In genomic region chr20:44488551-44488950, GRCh38 we compare ENCODE assay signal across 26 cellular contexts. TPM values are rescaled to one million over a fixed set of nuclear protein-coding genes. Genes with fewer than 3 reads are reported as not detected.
DNase-seq lines count a peak whose midpoint lies in the region; ATAC-seq and TF ChIP-seq lines count a peak whose summit lies in the region.
"Had no signal": no experiment of that assay in that cellular context is flagged by ENCODE, and none has a peak within 500 bp of the region (broad histone marks: within the 10 kb centered on the region; RNA-seq: fewer than 3 reads in every experiment).

No MANE protein-coding gene starts in this region.

- no peak for TF ChIP-seq CTCF in Calu3 (IDR thresholded peaks at IDR 0.05; ENCODE audit: unreplicated experiment)
- no peak for TF ChIP-seq CTCF in osteocyte (IDR thresholded peaks at IDR 0.05)
- TF ChIP-seq CTCF in GM13977 (IDR thresholded peaks at IDR 0.05; ENCODE audit: extremely low read depth, insufficient read depth, missing control alignments): no peak
- no peak for TF ChIP-seq CTCF in omental fat pad (IDR thresholded peaks at IDR 0.05)

- in situ Hi-C loops in GM13977 (cut with MboI; ENCODE audit: low pct_unique_long_range_greater_than_20kb, low sequenced_read_pairs, unreplicated experiment): no loop called here

- H3K4me1 Mint-ChIP-seq in T-helper 1 cell treated with Interleukin-12 subunit alpha and Interleukin-12 subunit beta and Interleukin-4 antibody, amounts not matched to agents 30 μg/mL and 1 μg/mL, for 36 hours (ENCODE audit: low read depth): peaks cover 15% of the 10 kb centered on the region
- H3K4me1 Mint-ChIP-seq in Calu3 (ENCODE audit: low read depth, unreplicated experiment) (no peaks in the 10 kb centered on the region), osteocyte (ENCODE audit: unreplicated experiment) (peaks cover 19% of the 10 kb centered on the region)
- peaks cover 25% of the 10 kb centered on the region for H3K4me1 Mint-ChIP-seq in activated naive CD8-positive, alpha-beta T cell treated with anti-CD3 and anti-CD28 coated beads, Interleukin-2, amount 50 U/mL, for 24 hours

- CTCF ChIA-PET in Calu3 (lab: Charles Lee): no interaction called here

- peak overlapping the region; percentile 28 for H3K27ac Mint-ChIP-seq in T-helper 1 cell treated with Interleukin-12 subunit alpha and Interleukin-12 subunit beta and Interleukin-4 antibody, amounts not matched to agents 30 μg/mL and 1 μg/mL, for 36 hours
- peak overlapping the region; percentile 6 for H3K27ac Mint-ChIP-seq in Calu3 (ENCODE audit: unreplicated experiment)
- peak overlapping the region; percentile 16 for H3K27ac Mint-ChIP-seq in activated naive CD8-positive, alpha-beta T cell treated with anti-CD3 and anti-CD28 coated beads, Interleukin-2, amount 50 U/mL, for 24 hours
- H3K27ac Mint-ChIP-seq in osteocyte (ENCODE audit: unreplicated experiment): peak overlapping the region; percentile 20
- H3K27ac Mint-ChIP-seq: activated CD8-positive, alpha-beta memory T cell treated with anti-CD3 and anti-CD28 coated beads, Interleukin-2, amount 10 ng/mL, durations not matched to agents 7 days and 5 days had no signal

- no peak overlapping the region for H3K4me3 Mint-ChIP-seq in T-helper 1 cell treated with Interleukin-12 subunit alpha and Interleukin-12 subunit beta and Interleukin-4 antibody, amounts not matched to agents 30 μg/mL and 1 μg/mL, for 36 hours
- H3K4me3 Mint-ChIP-seq in Calu3 (ENCODE audit: low read depth, unreplicated experiment) (no peak overlapping the region), osteocyte (ENCODE audit: unreplicated experiment) (no peak overlapping the region)
- H3K4me3 Mint-ChIP-seq in activated naive CD8-positive, alpha-beta T cell treated with anti-CD3 and anti-CD28 coated beads, Interleukin-2, amount 50 U/mL, for 24 hours: no peak overlapping the region
- H3K4me3 Mint-ChIP-seq: activated CD8-positive, alpha-beta memory T cell treated with anti-CD3 and anti-CD28 coated beads, Interleukin-2, amount 10 ng/mL, durations not matched to agents 7 days and 5 days; natural killer cell; stimulated activated naive CD8-positive, alpha-beta T cell treated with anti-CD3 and anti-CD28 coated beads, Interleukin-15, amount 100 ng/mL, for 72 hours had no signal

- H3K9me3 Mint-ChIP-seq in T-helper 1 cell treated with Interleukin-12 subunit alpha and Interleukin-12 subunit beta and Interleukin-4 antibody, amounts not matched to agents 30 μg/mL and 1 μg/mL, for 36 hours: no peaks in the 10 kb centered on the region
- H3K9me3 Mint-ChIP-seq in Calu3 (ENCODE audit: low read depth, unreplicated experiment) (no peaks in the 10 kb centered on the region), osteocyte (ENCODE audit: unreplicated experiment) (no peaks in the 10 kb centered on the region)
- no peaks in the 10 kb centered on the region for H3K9me3 Mint-ChIP-seq in activated naive CD8-positive, alpha-beta T cell treated with anti-CD3 and anti-CD28 coated beads, Interleukin-2, amount 50 U/mL, for 24 hours
- H3K9me3 Mint-ChIP-seq: natural killer cell; stimulated activated naive CD8-positive, alpha-beta T cell treated with anti-CD3 and anti-CD28 coated beads, Interleukin-15, amount 100 ng/mL, for 72 hours had no signal

- intact Hi-C loops in Calu3 (cut with micrococcal nuclease; ENCODE audit: unreplicated experiment): no loop called here

- H3K27me3 Mint-ChIP-seq in T-helper 1 cell treated with Interleukin-12 subunit alpha and Interleukin-12 subunit beta and Interleukin-4 antibody, amounts not matched to agents 30 μg/mL and 1 μg/mL, for 36 hours (ENCODE audit: low read depth): no peaks in the 10 kb centered on the region
- H3K27me3 Mint-ChIP-seq in Calu3 (ENCODE audit: unreplicated experiment) (no peaks in the 10 kb centered on the region), osteocyte (ENCODE audit: unreplicated experiment) (no peaks in the 10 kb centered on the region)
- no peaks in the 10 kb centered on the region for H3K27me3 Mint-ChIP-seq in activated naive CD8-positive, alpha-beta T cell treated with anti-CD3 and anti-CD28 coated beads, Interleukin-2, amount 50 U/mL, for 24 hours
- H3K27me3 Mint-ChIP-seq: activated CD8-positive, alpha-beta memory T cell treated with anti-CD3 and anti-CD28 coated beads, Interleukin-2, amount 10 ng/mL, durations not matched to agents 7 days and 5 days; stimulated activated naive CD8-positive, alpha-beta T cell treated with anti-CD3 and anti-CD28 coated beads, Interleukin-15, amount 100 ng/mL, for 72 hours had no signal

- no peak for ATAC-seq in activated naive CD8-positive, alpha-beta T cell treated with anti-CD3 and anti-CD28 coated beads, Interleukin-2, amount 50 U/mL, for 24 hours
- ATAC-seq in omental fat pad (ENCODE audit: low FRiP score) (no peak), GM19395 (IDR thresholded peaks at IDR 0.05; ENCODE audit: unreplicated experiment) (no peak)
- ATAC-seq: activated CD8-positive, alpha-beta memory T cell treated with anti-CD3 and anti-CD28 coated beads, Interleukin-2, amount 10 ng/mL, durations not matched to agents 7 days and 5 days; gastroesophageal sphincter; natural killer cell; pancreas; right cardiac atrium; stimulated activated naive CD8-positive, alpha-beta T cell treated with anti-CD3 and anti-CD28 coated beads, Interleukin-15, amount 100 ng/mL, for 72 hours had no signal

- peaks cover 50% of the 10 kb centered on the region for H3K36me3 Mint-ChIP-seq in T-helper 1 cell treated with Interleukin-12 subunit alpha and Interleukin-12 subunit beta and Interleukin-4 antibody, amounts not matched to agents 30 μg/mL and 1 μg/mL, for 36 hours (ENCODE audit: low read depth)
- H3K36me3 Mint-ChIP-seq in Calu3 (ENCODE audit: insufficient read depth, unreplicated experiment): peaks cover 78% of the 10 kb centered on the region
- peaks cover 44% of the 10 kb centered on the region for H3K36me3 Mint-ChIP-seq in activated naive CD8-positive, alpha-beta T cell treated with anti-CD3 and anti-CD28 coated beads, Interleukin-2, amount 50 U/mL, for 24 hours (ENCODE audit: low read depth)
- peaks cover 42% of the 10 kb centered on the region for H3K36me3 Mint-ChIP-seq in osteocyte (ENCODE audit: unreplicated experiment)

- BruUV-seq in Calu3 (replicated peaks; lab: Mats Ljungman, UMichigan): no TSS peak

- no peak for DNase-seq in T-helper 1 cell
- no peak for DNase-seq in Calu3
- no peak for DNase-seq in activated naive CD8-positive, alpha-beta T cell treated with anti-CD3 and anti-CD28 coated beads, Interleukin-2, amount 50 U/mL, for 24 hours
- DNase-seq in osteocyte (ENCODE audit: extremely low spot score, unreplicated experiment): no peak
- no peak for DNase-seq in GM13977 (ENCODE audit: low spot score)
- no peak for DNase-seq in omental fat pad (ENCODE audit: low spot score)
- DNase-seq: activated CD8-positive, alpha-beta memory T cell treated with anti-CD3 and anti-CD28 coated beads, Interleukin-2, amount 10 ng/mL, durations not matched to agents 7 days and 5 days; activated effector memory CD4-positive, alpha-beta T cell treated with Interleukin-2 at 50 U/mL for 16 hours; COR-L47; DMS79; GF-D8; hippocampal formation; Karpas-422; left ventricle myocardium inferior; natural killer cell; NCI-H510A treated with DMSO at 0.1 percent for 48 hours; NK-92 treated with Interleukin-12 subunit alpha and Interleukin-12 subunit beta, amount 100 ng/mL, for 24 hours; pancreas; right cardiac atrium; SJCRH30; stimulated activated CD4-positive, alpha-beta T cell treated with anti-CD3 and anti-CD28 coated beads, Interleukin-12 subunit alpha, Interleukin-12 subunit beta, amount 100 ng/mL, for 4 hours; stimulated activated CD4-positive, alpha-beta T cell treated with anti-CD3 and anti-CD28 coated beads, Interleukin-4, amount 100 ng/mL, for 24 hours; stimulated activated naive CD8-positive, alpha-beta T cell treated with anti-CD3 and anti-CD28 coated beads, Interleukin-15, amount 100 ng/mL, for 72 hours had no signal

RNA-seq across cellular contexts. Expression of gene TTPAL, which starts 12.9 kb away (rescaled TPM):
- 39.9 and 42.2 TPM in 2 replicates for total RNA-seq in Calu3 (2022)
- total RNA-seq in osteocyte: 18.9 and 20.8 TPM in 2 replicates
- 10 to 100 TPM; 14.5 to 40.8 (median 23.6) TPM for total RNA-seq in omental fat pad

RNA-seq across cellular contexts. Expression of gene SERINC3, which starts 33.3 kb away (rescaled TPM):
- total RNA-seq in Calu3 (2022) (159 and 173 TPM in 2 replicates), osteocyte (121 and 125 TPM in 2 replicates), omental fat pad (100 to 1,000 TPM; 102 to 157 (median 121) TPM)
